Comparison of ENCODE assay signal across 1 cellular context in genomic region chr3:66011098-66011655, GRCh38.
TF ChIP-seq lines count a peak whose summit lies in the region.

No MANE protein-coding gene starts in this region.

TF ChIP-seq in H1, 55 proteins besides CTCF, POLR2A, EP300 and RAD21 (continued from another document):
- TF ChIP-seq CTBP2 (IDR thresholded peaks at IDR 0.05; ENCODE audit: borderline replicate concordance, insufficient read depth, insufficient read length, low read length), result no peak
- TF ChIP-seq RBBP5 (IDR thresholded peaks at IDR 0.05; ENCODE audit: borderline replicate concordance, low read depth, low read length), result no peak
- TF ChIP-seq BACH1 (IDR thresholded peaks at IDR 0.05; ENCODE audit: low read length), result no peak
- no peak for TF ChIP-seq USF2 (IDR thresholded peaks at IDR 0.05; ENCODE audit: low read length)
